Comparison of ENCODE assay signal across 8 cellular contexts in the genomic region with DNA sequence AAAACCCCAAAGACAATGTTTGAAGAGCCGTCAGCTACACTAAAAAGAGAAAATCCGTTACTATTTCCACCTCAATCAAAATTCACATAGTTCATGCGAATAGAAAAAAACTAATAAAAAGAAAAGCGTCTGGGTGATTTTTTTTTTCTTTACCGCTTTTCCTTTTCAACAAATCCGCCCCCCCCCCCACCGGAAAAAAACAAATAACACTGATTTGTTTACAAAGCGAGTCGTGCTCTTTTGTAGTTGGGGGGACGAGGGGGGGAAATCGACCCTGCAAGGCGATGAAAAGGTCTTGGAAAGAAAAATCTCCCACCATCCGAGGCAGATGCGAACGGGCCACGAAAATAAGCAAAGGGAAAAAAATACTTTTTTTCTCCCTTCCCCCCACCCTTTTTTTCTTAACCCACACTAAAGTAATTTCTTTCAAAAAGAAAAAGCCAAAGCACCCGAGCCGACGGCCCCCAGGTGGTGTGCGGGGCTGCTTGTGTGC. TPM values are rescaled to one million over a fixed set of nuclear protein-coding genes. Genes with fewer than 3 reads are reported as not detected.
DNase-seq lines count a peak whose midpoint lies in the region; ATAC-seq and TF ChIP-seq lines count a peak whose summit lies in the region.

No MANE protein-coding gene starts in this region.

- H3K9ac ChIP-seq in SU-DHL-6 (ENCODE audit: low read length), result peak overlapping the region; percentile 85

- no peaks in the 10 kb centered on the region for H3K36me3 ChIP-seq in H7 (replicated peaks; ENCODE audit: control insufficient read depth, insufficient read depth, low read length)
- no peaks in the 10 kb centered on the region for H3K36me3 ChIP-seq in SU-DHL-6 (ENCODE audit: low read length)
- H3K36me3 ChIP-seq in sigmoid colon, result no peaks in the 10 kb centered on the region

- TF ChIP-seq CTCF in SU-DHL-6 (IDR thresholded peaks at IDR 0.05; ENCODE audit: insufficient read depth, low read length, poor library complexity, severe bottlenecking) (no peak), foreskin fibroblast (IDR thresholded peaks at IDR 0.05; ENCODE audit: low read depth, low read length) (no peak), sigmoid colon (IDR thresholded peaks at IDR 0.05) (no peak)

- H2AFZ ChIP-seq in SU-DHL-6 (ENCODE audit: low read depth, low read length, severe bottlenecking), result peak overlapping the region; percentile 94

- H3K27ac ChIP-seq in SU-DHL-6 (ENCODE audit: low read depth, low read length) (peak overlapping the region; percentile 63), sigmoid colon (peak overlapping the region; percentile 85 to 92 (median 88))

- H3K9me3 ChIP-seq in SU-DHL-6 (ENCODE audit: insufficient read depth, low read length) (no peaks in the 10 kb centered on the region), sigmoid colon (no peaks in the 10 kb centered on the region)

- H3F3A ChIP-seq in SU-DHL-6 (ENCODE audit: insufficient read depth), result peaks cover 24% of the 10 kb centered on the region

- intact Hi-C loops in sigmoid colon (cut with DNase I), result loop anchor here (5.0 to 10.0 kb wide), 3 partner anchors 119 to 954 kb away; partner anchors contain the start of gene OSBPL1A

- 0 to 1% methylated on average over 20 of the region's 20 CpGs for WGBS in sigmoid colon, 2 donors

- H3K4me3 ChIP-seq in H7 (ENCODE audit: insufficient read depth, low read depth, low read length), result peak overlapping the region; percentile 66
- H3K4me3 ChIP-seq in SU-DHL-6 (ENCODE audit: insufficient read depth, low read length, poor library complexity, severe bottlenecking), result peak overlapping the region; percentile 90
- H3K4me3 ChIP-seq in foreskin fibroblast (ENCODE audit: low read depth in 1 of 2, low read length in 2 of 2), result peak overlapping the region; percentile 76 to 80
- peak overlapping the region; percentile 49 to 77 (median 65) for H3K4me3 ChIP-seq in sigmoid colon

- no peaks in the 10 kb centered on the region for H3K9me2 ChIP-seq in SU-DHL-6 (replicated peaks; ENCODE audit: insufficient read depth, low read length)

- DNase-seq in H7, result no peak
- DNase-seq in foreskin fibroblast, result no peak
- DNase-seq in sigmoid colon, result no peak
- no peak for DNase-seq in NCI-H774 (lab: John Stamatoyannopoulos, UW)

- no peaks in the 10 kb centered on the region for H3K79me2 ChIP-seq in SU-DHL-6 (ENCODE audit: insufficient read depth, low read length)

- ATAC-seq in GM21515 (IDR thresholded peaks at IDR 0.05; ENCODE audit: unreplicated experiment) (no peak), HG02970 (IDR thresholded peaks at IDR 0.05; ENCODE audit: low FRiP score, unreplicated experiment) (no peak), GM21360 (IDR thresholded peaks at IDR 0.05; ENCODE audit: unreplicated experiment) (no peak)

- no peak for TF ChIP-seq EP300 in sigmoid colon (IDR thresholded peaks at IDR 0.05)

- no peak for TF ChIP-seq POLR2A in sigmoid colon (IDR thresholded peaks at IDR 0.05)

- H3K4me1 ChIP-seq in sigmoid colon, result peaks cover 0 to 21% (median 4%) of the 10 kb centered on the region in 4 donors

- H3K27me3 ChIP-seq in H7 (ENCODE audit: control insufficient read depth, insufficient read depth, low read length), result peaks cover 71% of the 10 kb centered on the region
- H3K27me3 ChIP-seq in SU-DHL-6 (ENCODE audit: low read length), result no peaks in the 10 kb centered on the region
- peaks cover 0 to 4% (median 0%) of the 10 kb centered on the region in 3 donors for H3K27me3 ChIP-seq in sigmoid colon

- H4K20me1 ChIP-seq in SU-DHL-6 (ENCODE audit: low read depth, low read length), result no peaks in the 10 kb centered on the region; the same call in 1 of the 2 replicates

- H3K4me2 ChIP-seq in SU-DHL-6 (ENCODE audit: low read depth, low read length, poor library complexity, severe bottlenecking), result peak overlapping the region; percentile 99

RNA-seq across cellular contexts. Expression of gene ZNF521, which starts 0.6 kb away (rescaled TPM):
- 1.6 and 5.1 TPM in 2 replicates for total RNA-seq in H7 (2014; rRNA removed; shearing (Covaris generic))
- 10 to 100 TPM; 12.0 to 40.2 (median 22.7) TPM for total RNA-seq in sigmoid colon
- 1 to 10 TPM in 2 of 3 donors, under 1 TPM in 1; 0.69 to 2.9 (median 1.2) TPM for polyA plus RNA-seq in sigmoid colon
